ENCODE assay signal across 20 cellular contexts in genomic region chr4:162457071-162457865, GRCh38.
"Had no signal": no experiment of that assay in that cellular context is flagged by ENCODE, and none has a peak within 500 bp of the region (broad histone marks: within the 10 kb centered on the region; RNA-seq: fewer than 3 reads in every experiment).

No MANE protein-coding gene starts in this region.

- H3K9me3 ChIP-seq: gastrocnemius medialis, ovary, psoas muscle, testis had no signal

- H3K27ac Mint-ChIP-seq: activated CD8-positive, alpha-beta T cell treated with anti-CD3 and anti-CD28 coated beads for 36 hours; activated naive CD8-positive, alpha-beta T cell treated with anti-CD3 and anti-CD28 coated beads for 36 hours; activated T-helper 17 cell treated with anti-CD3 and anti-CD28 coated beads, Interleukin-2, amount 50 U/mL, for 72 hours; effector memory CD8-positive, alpha-beta T cell; natural killer cell; type B pancreatic cell had no signal

- H3K36me3 Mint-ChIP-seq: activated naive CD8-positive, alpha-beta T cell treated with anti-CD3 and anti-CD28 coated beads for 36 hours; natural killer cell; type B pancreatic cell had no signal

- DNase-seq: activated CD4-positive, alpha-beta T cell treated with anti-CD3 and anti-CD28 coated beads for 48 hours; activated CD4-positive, CD25-positive, alpha-beta regulatory T cell; activated CD8-positive, alpha-beta T cell treated with anti-CD3 and anti-CD28 coated beads for 36 hours; activated naive CD4-positive, alpha-beta T cell; activated naive CD8-positive, alpha-beta T cell treated with anti-CD3 and anti-CD28 coated beads for 36 hours; activated T-cell treated with anti-CD3 and anti-CD28 coated beads, Interleukin-2, amount 50 U/mL, for 1 hour; amniotic stem cell; caudate nucleus; effector memory CD8-positive, alpha-beta T cell; gastrocnemius medialis; heart left ventricle; natural killer cell; ovary; psoas muscle; T-helper 2 cell; testis had no signal

- FAIRE-seq: TTC549 had no signal

- ATAC-seq: activated CD8-positive, alpha-beta T cell treated with anti-CD3 and anti-CD28 coated beads for 36 hours; activated T-helper 17 cell treated with anti-CD3 and anti-CD28 coated beads, Interleukin-2, amount 50 U/mL, for 72 hours; effector memory CD8-positive, alpha-beta T cell; gastrocnemius medialis; heart left ventricle; natural killer cell; psoas muscle; right cardiac atrium had no signal

- H3K27me3 Mint-ChIP-seq: activated CD8-positive, alpha-beta T cell treated with anti-CD3 and anti-CD28 coated beads for 36 hours; activated naive CD8-positive, alpha-beta T cell treated with anti-CD3 and anti-CD28 coated beads for 36 hours; activated T-helper 17 cell treated with anti-CD3 and anti-CD28 coated beads, Interleukin-2, amount 50 U/mL, for 72 hours; effector memory CD8-positive, alpha-beta T cell; type B pancreatic cell had no signal

- H3K36me3 ChIP-seq: gastrocnemius medialis, heart left ventricle, ovary had no signal

- H3K4me1 ChIP-seq: gastrocnemius medialis, heart left ventricle, psoas muscle, testis had no signal

- H3K4me3 Mint-ChIP-seq: activated CD8-positive, alpha-beta T cell treated with anti-CD3 and anti-CD28 coated beads for 36 hours; activated naive CD8-positive, alpha-beta T cell treated with anti-CD3 and anti-CD28 coated beads for 36 hours; activated T-helper 17 cell treated with anti-CD3 and anti-CD28 coated beads, Interleukin-2, amount 50 U/mL, for 72 hours; effector memory CD8-positive, alpha-beta T cell; natural killer cell; type B pancreatic cell had no signal

- H3K4me3 ChIP-seq: gastrocnemius medialis, heart left ventricle, ovary, psoas muscle, testis had no signal

- H3K9me3 Mint-ChIP-seq: activated CD8-positive, alpha-beta T cell treated with anti-CD3 and anti-CD28 coated beads for 36 hours; activated naive CD8-positive, alpha-beta T cell treated with anti-CD3 and anti-CD28 coated beads for 36 hours; activated T-helper 17 cell treated with anti-CD3 and anti-CD28 coated beads, Interleukin-2, amount 50 U/mL, for 72 hours; type B pancreatic cell had no signal

- H3K27me3 ChIP-seq: gastrocnemius medialis, heart left ventricle, ovary, testis had no signal

- H3K27ac ChIP-seq: gastrocnemius medialis, heart left ventricle, ovary, psoas muscle, testis had no signal

- H3K4me1 Mint-ChIP-seq: activated naive CD8-positive, alpha-beta T cell treated with anti-CD3 and anti-CD28 coated beads for 36 hours; activated T-helper 17 cell treated with anti-CD3 and anti-CD28 coated beads, Interleukin-2, amount 50 U/mL, for 72 hours; natural killer cell had no signal
